10 cellular contexts compared by ENCODE assay signal in genomic region chr5:10726913-10727517, GRCh38. TPM values are rescaled to one million over a fixed set of nuclear protein-coding genes. Genes with fewer than 3 reads are reported as not detected.
A peak's percentile ranks its signal among the peaks of the same experiment; 100 is the strongest.
DNase-seq lines count a peak whose midpoint lies in the region; ATAC-seq lines count a peak whose summit lies in the region.
"Had no signal": no experiment of that assay in that cellular context is flagged by ENCODE, and none has a peak within 500 bp of the region (broad histone marks: within the 10 kb centered on the region; RNA-seq: fewer than 3 reads in every experiment).

No MANE protein-coding gene starts in this region.

- peaks cover 48% of the 10 kb centered on the region for H3K79me2 ChIP-seq in GM23248 (ENCODE audit: insufficient read depth)

- no peak overlapping the region for H2AFZ ChIP-seq in GM23248

- H3K36me3 Mint-ChIP-seq in T-helper 17 cell (ENCODE audit: low read depth): peaks cover 8% of the 10 kb centered on the region

- no peaks in the 10 kb centered on the region for H3K9me2 ChIP-seq in GM23248 (ENCODE audit: insufficient read depth)

- in situ Hi-C loops in GM23248 (cut with MboI): no loop called here

- ATAC-seq in HG02623 (IDR thresholded peaks at IDR 0.05; ENCODE audit: unreplicated experiment) (peak; percentile 93), T-helper 17 cell (peak; percentile 40)
- ATAC-seq in stimulated activated naive CD8-positive, alpha-beta T cell treated with anti-CD3 and anti-CD28 coated beads, Interleukin-15, Interleukin-2, amounts not matched to agents 100 U/mL and 50 U/mL, for 24 hours: peak; percentile 95
- ATAC-seq: A549 had no signal

- no peak overlapping the region for H3K9ac ChIP-seq in GM23248

- H3K27ac Mint-ChIP-seq in T-helper 17 cell: no peak overlapping the region

- H3F3A ChIP-seq in GM23248 (ENCODE audit: insufficient read depth): peaks cover 25% of the 10 kb centered on the region; the same call in 1 of the 2 replicates

- H3K27me3 ChIP-seq in GM23248 (replicated peaks; ENCODE audit: insufficient read depth): no peaks in the 10 kb centered on the region

- H3K27me3 Mint-ChIP-seq in T-helper 17 cell: no peaks in the 10 kb centered on the region

- H3K9me3 ChIP-seq in T-helper 17 cell (ENCODE audit: control insufficient read depth, low read length, poor library complexity, severe bottlenecking) (no peaks in the 10 kb centered on the region), GM23248 (ENCODE audit: low read depth) (no peaks in the 10 kb centered on the region)
- H3K9me3 ChIP-seq: A549 had no signal

- no peaks in the 10 kb centered on the region for H3K36me3 ChIP-seq in GM23248 (ENCODE audit: low read depth)

- H3K4me3 Mint-ChIP-seq in T-helper 17 cell: no peak overlapping the region

- H3K4me1 ChIP-seq in GM23248 (ENCODE audit: insufficient read depth): peaks cover 18% of the 10 kb centered on the region

- H3K4me3 ChIP-seq in GM23248: no peak overlapping the region
- H3K4me3 ChIP-seq: A549 had no signal

- DNase-seq in activated CD4-positive, alpha-beta T cell treated with anti-CD3 and anti-CD28 coated beads for 4 hours: peak; percentile 7 to 14
- DNase-seq in activated CD4-positive, alpha-beta T cell treated with anti-CD3 and anti-CD28 coated beads, Interleukin-2, amount 50 U/mL, for 1 hour: no peak
- DNase-seq in T-helper 17 cell (no peak), NCI-H524 treated with DMSO at 0.1 percent for 48 hours (lab: John Stamatoyannopoulos, UW) (no peak), GM23248 (no peak), HuH-7.5 (ENCODE audit: low spot score) (no peak)
- DNase-seq in stimulated activated naive CD8-positive, alpha-beta T cell treated with anti-CD3 and anti-CD28 coated beads, Interleukin-15, Interleukin-2, amounts not matched to agents 100 U/mL and 50 U/mL, for 24 hours: peak; percentile 61
- DNase-seq: stimulated activated CD4-positive, alpha-beta T cell treated with anti-CD3 and anti-CD28 coated beads, Interleukin-12 subunit alpha, Interleukin-12 subunit beta, amount 100 ng/mL, for 4 hours had no signal

- H4K20me1 ChIP-seq in GM23248 (ENCODE audit: insufficient read depth): no peaks in the 10 kb centered on the region

- no peak overlapping the region for H3K4me2 ChIP-seq in GM23248 (ENCODE audit: unreplicated experiment)
- H3K4me2 ChIP-seq: A549 had no signal

- no peak overlapping the region for H3K27ac ChIP-seq in GM23248

- WGBS in GM23248 (ENCODE audit: low coverage in 1 of 2, low lambda C conversion rate in 2 of 2, missing lambda C conversion rate in 2 of 2), 2 experiments: 76 to 79% methylated on average over 8 of the region's 8 CpGs

- peaks cover 20% of the 10 kb centered on the region for H3K4me1 Mint-ChIP-seq in T-helper 17 cell

RNA-seq across cellular contexts. Expression of gene DAP, which starts 34.0 kb away (rescaled TPM):
- 10 to 100 TPM; 40.1 to 54.5 TPM for total RNA-seq in T-helper 17 cell
- total RNA-seq in GM23248 (2014; rRNA removed; shearing (Covaris generic)): 37.9 and 52.9 TPM in 2 replicates
- 255 and 259 TPM in 2 replicates for polyA plus RNA-seq in GM23248 (2016; fragmentation: Nextera tagmentation; extraction: Ambion mirVana)

Comparison
In these comparisons a context has a peak if more than half of its experiments do, and no peak if none do; other contexts are left out.
1. DNase-seq: peak in activated CD4-positive, alpha-beta T cell treated with anti-CD3 and anti-CD28 coated beads for 4 hours (2 of 2) and stimulated activated naive CD8-positive, alpha-beta T cell treated with anti-CD3 and anti-CD28 coated beads, Interleukin-15, Interleukin-2, amounts not matched to agents 100 U/mL and 50 U/mL, for 24 hours (single experiment); none in activated CD4-positive, alpha-beta T cell treated with anti-CD3 and anti-CD28 coated beads, Interleukin-2, amount 50 U/mL, for 1 hour (single experiment), T-helper 17 cell (0 of 3), NCI-H524 treated with DMSO at 0.1 percent for 48 hours (single experiment), GM23248 (single experiment) and HuH-7.5 (single experiment).
2. ATAC-seq: peak in every context shown above with its lines; median percentile 95 in stimulated activated naive CD8-positive, alpha-beta T cell treated with anti-CD3 and anti-CD28 coated beads, Interleukin-15, Interleukin-2, amounts not matched to agents 100 U/mL and 50 U/mL, for 24 hours; 93 in HG02623; 40 in T-helper 17 cell.